Comparison of ENCODE assay signal across 9 cellular contexts in the genomic region with DNA sequence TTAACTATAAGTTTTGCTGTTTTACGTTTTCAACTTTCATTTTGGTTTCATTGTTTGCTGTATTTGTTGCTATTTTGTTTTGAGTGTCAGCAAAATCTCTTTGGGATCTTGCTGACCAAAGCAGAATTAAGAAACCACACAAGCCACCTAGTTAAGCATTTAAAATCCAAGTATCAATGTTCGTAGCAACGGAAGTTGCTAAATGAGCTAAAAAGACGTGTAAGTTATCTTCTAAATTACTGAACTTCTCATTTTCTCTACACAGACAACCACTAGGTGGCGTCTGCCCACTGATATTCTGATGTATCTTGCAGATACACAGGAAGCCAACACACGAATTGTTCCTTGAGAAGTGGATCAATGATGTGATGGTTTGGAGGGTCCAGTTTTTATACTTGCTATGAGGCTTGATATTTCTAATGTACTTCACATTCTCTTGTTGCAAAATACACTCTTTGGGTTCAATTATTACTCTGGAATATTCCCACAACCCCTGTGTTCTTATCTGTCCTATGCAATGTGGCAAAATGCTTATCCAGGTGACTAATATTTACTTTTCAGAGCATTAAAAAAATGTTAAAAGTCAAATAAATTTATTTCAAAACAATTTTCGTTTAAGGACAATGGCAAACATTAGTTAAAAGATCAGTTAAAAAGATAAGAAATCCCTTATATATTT.
DNase-seq lines count a peak whose midpoint lies in the region; ATAC-seq, FAIRE-seq and TF ChIP-seq lines count a peak whose summit lies in the region.
"Had no signal": no experiment of that assay in that cellular context is flagged by ENCODE, and none has a peak within 500 bp of the region (broad histone marks: within the 10 kb centered on the region; RNA-seq: fewer than 3 reads in every experiment).

No MANE protein-coding gene starts in this region.

- SMC1A ChIA-PET in GM12878 (lab: Charles Lee; ENCODE audit: uncharacterized antibody, unreplicated experiment): interaction anchor here (0.6 to 1.1 kb wide), 4 partner anchors 9 to 938 kb away, joined by 3 to 7 read pairs (median 4); no protein-coding TSS in a partner anchor

- H3K9me3 Mint-ChIP-seq in activated CD4-positive, alpha-beta T cell treated with anti-CD3 and anti-CD28 coated beads for 36 hours (ENCODE audit: low read depth): no peaks in the 10 kb centered on the region

- H3K4me1 ChIP-seq in OCI-LY7 (ENCODE audit: insufficient read depth, low read length, poor library complexity, severe bottlenecking): no peaks in the 10 kb centered on the region
- no peaks in the 10 kb centered on the region for H3K4me1 ChIP-seq in GM12878 (ENCODE audit: control insufficient read depth, insufficient read depth, low read length)
- H3K4me1 ChIP-seq in kidney (ENCODE audit: control insufficient read depth in 1 of 2, insufficient read depth in 1 of 2, low read depth in 1 of 2, low read length in 2 of 2): no peaks in the 10 kb centered on the region

- H3K4me3 Mint-ChIP-seq in activated CD4-positive, alpha-beta T cell treated with anti-CD3 and anti-CD28 coated beads for 36 hours: no peak overlapping the region
- H3K4me3 Mint-ChIP-seq: immature natural killer cell had no signal

- no peaks in the 10 kb centered on the region for H3K27me3 Mint-ChIP-seq in activated CD4-positive, alpha-beta T cell treated with anti-CD3 and anti-CD28 coated beads for 36 hours

- H3K79me2 ChIP-seq in OCI-LY7 (ENCODE audit: insufficient read depth, low read depth, low read length) (no peaks in the 10 kb centered on the region), GM12878 (ENCODE audit: control insufficient read depth, insufficient read depth, low read length) (no peaks in the 10 kb centered on the region)

- peak; percentile 77 for TF ChIP-seq RAD21 in GM12878 (IDR thresholded peaks at IDR 0.05; ENCODE audit: insufficient read depth, low read depth, low read length)

- H3K9me2 ChIP-seq in OCI-LY7 (ENCODE audit: insufficient read depth, low read length): no peaks in the 10 kb centered on the region

- no peak for ATAC-seq in activated CD4-positive, alpha-beta T cell treated with anti-CD3 and anti-CD28 coated beads for 36 hours
- peak; percentile 97 for ATAC-seq in GM21390 (IDR thresholded peaks at IDR 0.05; ENCODE audit: unreplicated experiment)
- ATAC-seq in GM12878: peak; percentile 88

- peak overlapping the region; percentile 11; the same call in 1 of the 2 replicates for H2AFZ ChIP-seq in OCI-LY7 (ENCODE audit: low read length)
- H2AFZ ChIP-seq in GM12878 (ENCODE audit: control insufficient read depth, low read depth, low read length): peak overlapping the region; percentile 49

- intact Hi-C loops in activated CD4-positive, alpha-beta T cell treated with anti-CD3 and anti-CD28 coated beads for 36 hours (cut with DNase I, micrococcal nuclease): loop anchor here (1.0 kb wide), 2 partner anchors 381 to 427 kb away; no protein-coding TSS in a partner anchor
- intact Hi-C loops in OCI-LY7 (cut with micrococcal nuclease; ENCODE audit: unreplicated experiment) (loop anchor here (2.0 kb wide), 1 partner anchor 380 kb away; no protein-coding TSS in a partner anchor), GM12878 (cut with micrococcal nuclease; ENCODE audit: unreplicated experiment) (loop anchor here (1.0 to 5.0 kb wide), 2 partner anchors 109 to 381 kb away; no protein-coding TSS in a partner anchor), kidney (cut with DNase I) (no loop called here)

- in situ Hi-C loops in GM12878 (cut with MboI): loop anchor here (5.0 kb wide), 1 partner anchor 379 kb away; no protein-coding TSS in a partner anchor

- FAIRE-seq in GM12878 (lab: Jason Lieb, UNC): peak; percentile 88
- peak; percentile 85 for FAIRE-seq in kidney (lab: Jason Lieb, UNC)

- CTCF ChIA-PET in activated CD4-positive, alpha-beta T cell treated with anti-CD3 and anti-CD28 coated beads for 36 hours (lab: Charles Lee): interaction anchor here (1.0 kb wide), 2 partner anchors 9 to 380 kb away, joined by 3 to 11 read pairs; no protein-coding TSS in a partner anchor
- CTCF ChIA-PET in OCI-LY7 (lab: Charles Lee; ENCODE audit: unreplicated experiment) (no interaction called here), GM12878 (lab: Yijun Ruan, JAX) (interaction anchor here (0.6 to 2.4 kb wide), 14 partner anchors 9 to 428 kb away, joined by 3 to 30 read pairs (median 4); no protein-coding TSS in a partner anchor)

- TF ChIP-seq CTCF in OCI-LY7 (conservative IDR thresholded peaks at IDR 0.05; ENCODE audit: low read length) (peak; percentile 93), GM12878 (IDR thresholded peaks at IDR 0.05 in 2 of 3, conservative IDR thresholded peaks at IDR 0.05 in 1 of 3; ENCODE audit: control insufficient read depth in 2 of 3, extremely low read depth in 1 of 3, insufficient read depth in 1 of 3, low read depth in 3 of 3, low read length in 3 of 3) (peak; percentile 75 to 81 (median 77)), kidney (IDR thresholded peaks at IDR 0.05; ENCODE audit: borderline replicate concordance, extremely low read depth, insufficient read depth) (peak; percentile 54)

- TF ChIP-seq EP300 in GM12878 (IDR thresholded peaks at IDR 0.05; ENCODE audit: borderline replicate concordance in 1 of 2, control insufficient read depth in 1 of 2, low read depth in 2 of 2, low read length in 2 of 2): no peak

- H3K27ac Mint-ChIP-seq in activated CD4-positive, alpha-beta T cell treated with anti-CD3 and anti-CD28 coated beads for 36 hours: no peak overlapping the region
- H3K27ac Mint-ChIP-seq: immature natural killer cell had no signal

- DNase-seq in activated CD4-positive, alpha-beta T cell treated with anti-CD3 and anti-CD28 coated beads for 36 hours: peak; percentile 74
- no peak for DNase-seq in activated CD4-positive, alpha-beta T cell treated with anti-CD3 and anti-CD28 coated beads for 4 hours
- DNase-seq in HK-2 (ENCODE audit: unreplicated experiment): peak; percentile 48
- DNase-seq in OCI-LY7 (ENCODE audit: low spot score): peak; percentile 66
- DNase-seq in GM12878 (ENCODE audit: low read depth, low spot score): peak; percentile 19
- no peak for DNase-seq in kidney
- DNase-seq in stimulated activated CD4-positive, alpha-beta T cell treated with anti-CD3 and anti-CD28 coated beads, Interleukin-4, amount 100 ng/mL, for 1 hour: peak; percentile 5

- H4K20me1 ChIP-seq in OCI-LY7 (ENCODE audit: insufficient read depth, low read length): no peaks in the 10 kb centered on the region
- H4K20me1 ChIP-seq in GM12878 (ENCODE audit: control insufficient read depth, insufficient read depth): no peaks in the 10 kb centered on the region

- RAD21 ChIA-PET in GM12878 (lab: Charles Lee; ENCODE audit: unreplicated experiment): interaction anchor here (1.8 kb wide), 1 partner anchor 380 kb away, joined by 14 read pairs; no protein-coding TSS in a partner anchor

- H3K36me3 ChIP-seq in OCI-LY7 (ENCODE audit: insufficient read depth, low read length) (no peaks in the 10 kb centered on the region), GM12878 (ENCODE audit: control insufficient read depth in 2 of 2, insufficient read depth in 2 of 2, low read length in 1 of 2) (no peaks in the 10 kb centered on the region), kidney (ENCODE audit: control insufficient read depth in 1 of 2, insufficient read depth in 2 of 2, low read length in 2 of 2) (no peaks in the 10 kb centered on the region)

- no peaks in the 10 kb centered on the region for H3K4me1 Mint-ChIP-seq in activated CD4-positive, alpha-beta T cell treated with anti-CD3 and anti-CD28 coated beads for 36 hours
- H3K4me1 Mint-ChIP-seq: immature natural killer cell had no signal

- H3K9me3 ChIP-seq in OCI-LY7 (ENCODE audit: low read length) (no peaks in the 10 kb centered on the region), GM12878 (replicated peaks; ENCODE audit: control insufficient read depth, insufficient read depth, low read length) (no peaks in the 10 kb centered on the region), kidney (ENCODE audit: control insufficient read depth in 1 of 2, low read length in 2 of 2) (no peaks in the 10 kb centered on the region)

- POLR2A ChIA-PET in activated CD4-positive, alpha-beta T cell treated with anti-CD3 and anti-CD28 coated beads for 36 hours (lab: Charles Lee): no interaction called here
- POLR2A ChIA-PET in OCI-LY7 (lab: Charles Lee): interaction anchor here (0.7 kb wide), 1 partner anchor 351 kb away, joined by 3 read pairs; no protein-coding TSS in a partner anchor
- POLR2A ChIA-PET in GM12878 (lab: Charles Lee): no interaction called here

- no peak overlapping the region for H3K4me3 ChIP-seq in OCI-LY7 (ENCODE audit: low read depth, low read length, poor library complexity, severe bottlenecking)
- H3K4me3 ChIP-seq in GM12878: no peak overlapping the region
- peak overlapping the region; percentile 40 to 62 for H3K4me3 ChIP-seq in kidney (ENCODE audit: low read length in 2 of 2)

- TF ChIP-seq POLR2A in GM12878 (IDR thresholded peaks at IDR 0.05; ENCODE audit: low read depth, low read length): no peak

- H3K4me2 ChIP-seq in OCI-LY7 (ENCODE audit: low read length): peak overlapping the region; percentile 43; the same call in 1 of the 2 replicates
- no peak overlapping the region for H3K4me2 ChIP-seq in GM12878 (ENCODE audit: control insufficient read depth, insufficient read depth)

- no TSS peak for BruUV-seq in OCI-LY7 (replicated peaks; lab: Mats Ljungman, UMichigan)
- BruUV-seq in GM12878 (replicated peaks; lab: Mats Ljungman, UMichigan): no TSS peak

- H3K36me3 Mint-ChIP-seq in activated CD4-positive, alpha-beta T cell treated with anti-CD3 and anti-CD28 coated beads for 36 hours (ENCODE audit: low read depth): no peaks in the 10 kb centered on the region
- H3K36me3 Mint-ChIP-seq: immature natural killer cell had no signal

- no peaks in the 10 kb centered on the region for H3K27me3 ChIP-seq in GM12878 (replicated peaks in 1 of 2; ENCODE audit: control insufficient read depth in 2 of 2, insufficient read depth in 2 of 2, low read length in 1 of 2)

- H3K27ac ChIP-seq in OCI-LY7 (ENCODE audit: low read depth, low read length, poor library complexity, severe bottlenecking) (no peak overlapping the region), GM12878 (ENCODE audit: control insufficient read depth, insufficient read depth) (no peak overlapping the region), kidney (ENCODE audit: low read depth in 2 of 2, low read length in 2 of 2) (no peak overlapping the region)

- 7% methylated on average over 7 of the region's 7 CpGs for WGBS in GM12878 (ENCODE audit: insufficient coverage, insufficient replicate concordance, low lambda C conversion rate, missing lambda C conversion rate)

- H3K9ac ChIP-seq in GM12878 (ENCODE audit: control insufficient read depth, insufficient read depth, low read length) (no peak overlapping the region), kidney (ENCODE audit: low read length in 2 of 2) (no peak overlapping the region)

Comparison
In these comparisons a context has a peak if more than half of its experiments do, and no peak if none do; other contexts are left out.
1. DNase-seq: peak in activated CD4-positive, alpha-beta T cell treated with anti-CD3 and anti-CD28 coated beads for 36 hours (single experiment), HK-2 (single experiment), OCI-LY7 (single experiment), GM12878 (single experiment) and stimulated activated CD4-positive, alpha-beta T cell treated with anti-CD3 and anti-CD28 coated beads, Interleukin-4, amount 100 ng/mL, for 1 hour (single experiment); none in activated CD4-positive, alpha-beta T cell treated with anti-CD3 and anti-CD28 coated beads for 4 hours (0 of 2) and kidney (single experiment).
2. H3K4me3 ChIP-seq: peak in kidney (2 of 2); none in OCI-LY7 (single experiment) and GM12878 (single experiment).
3. Peak in every context shown above with its lines, with median percentiles within 50 percentile points of each other: CTCF ChIP-seq.